Comparison of ENCODE assay signal across 32 cellular contexts in genomic region chr1:53626576-53626975, GRCh38.
"Had no signal": no experiment of that assay in that cellular context is flagged by ENCODE, and none has a peak within 500 bp of the region (broad histone marks: within the 10 kb centered on the region; RNA-seq: fewer than 3 reads in every experiment).

No MANE protein-coding gene starts in this region.

- H3K4me3 Mint-ChIP-seq: activated naive CD8-positive, alpha-beta T cell treated with anti-CD3 and anti-CD28 coated beads for 36 hours; nephron; stimulated activated memory B cell treated with anti-CD40 and anti-IgM and Interleukin-4, amounts not matched to agents 10 μg/mL and 1 μg/mL and 100 μg/mL, for 72 hours; stimulated activated naive CD8-positive, alpha-beta T cell treated with anti-CD3 and anti-CD28 coated beads, Interleukin-15, amount 100 ng/mL, for 72 hours; T-helper 17 cell had no signal

- H3K36me3 Mint-ChIP-seq: activated naive CD8-positive, alpha-beta T cell treated with anti-CD3 and anti-CD28 coated beads for 36 hours; stimulated activated memory B cell treated with anti-CD40 and anti-IgM and Interleukin-4, amounts not matched to agents 10 μg/mL and 1 μg/mL and 100 μg/mL, for 72 hours had no signal

- H3K4me2 ChIP-seq: SK-N-SH, smooth muscle cell had no signal

- H3K4me1 Mint-ChIP-seq: activated naive CD8-positive, alpha-beta T cell treated with anti-CD3 and anti-CD28 coated beads for 36 hours; stimulated activated memory B cell treated with anti-CD40 and anti-IgM and Interleukin-4, amounts not matched to agents 10 μg/mL and 1 μg/mL and 100 μg/mL, for 72 hours; stimulated activated naive CD8-positive, alpha-beta T cell treated with anti-CD3 and anti-CD28 coated beads, Interleukin-15, amount 100 ng/mL, for 72 hours; T-helper 17 cell had no signal

- DNase-seq: activated CD4-positive, alpha-beta T cell treated with anti-CD3 and anti-CD28 coated beads for 48 hours; activated CD4-positive, alpha-beta T cell treated with anti-CD3 and anti-CD28 coated beads, Interleukin-2, amount 50 U/mL, for 48 hours; activated effector memory CD4-positive, alpha-beta T cell treated with Interleukin-2 at 50 U/mL for 16 hours; activated naive CD4-positive, alpha-beta T cell treated with Interleukin-2 at 50 U/mL for 16 hours; activated naive CD8-positive, alpha-beta T cell treated with anti-CD3 and anti-CD28 coated beads for 36 hours; body of pancreas; cerebellar nuclear complex; colonic mucosa; islet precursor cell; left ventricle myocardium inferior; mesendoderm; mucosa of descending colon; pancreas; psoas muscle; stimulated activated CD4-positive, alpha-beta T cell treated with anti-CD3 and anti-CD28 coated beads, Interleukin-1b, Interleukin-23, amount 100 ng/mL, for 48 hours; stimulated activated CD4-positive, alpha-beta T cell treated with anti-CD3 and anti-CD28 coated beads, Interleukin-4, amount 100 ng/mL, for 4 hours; stimulated activated CD8-positive, alpha-beta memory T cell treated with anti-CD3 and anti-CD28 coated beads, Interleukin-4, amount 100 ng/mL, for 48 hours; stimulated activated naive CD8-positive, alpha-beta T cell treated with anti-CD3 and anti-CD28 coated beads, Interleukin-15, amount 100 ng/mL, for 72 hours; T-helper 17 cell; T1000; uterus had no signal

- H3K4me1 ChIP-seq: body of pancreas, colonic mucosa, left ventricle myocardium inferior, pancreas, psoas muscle, tibial nerve, uterus had no signal

- H3K27me3 Mint-ChIP-seq: activated naive CD8-positive, alpha-beta T cell treated with anti-CD3 and anti-CD28 coated beads for 36 hours; stimulated activated naive CD8-positive, alpha-beta T cell treated with anti-CD3 and anti-CD28 coated beads, Interleukin-15, amount 100 ng/mL, for 72 hours had no signal

- ATAC-seq: activated CD4-positive, CD25-positive, alpha-beta regulatory T cell treated with anti-CD3 and anti-CD28 coated beads, Interleukin-2, amount 50 U/mL, for 24 hours; body of pancreas; mucosa of descending colon; pancreas; psoas muscle; stimulated activated naive CD8-positive, alpha-beta T cell treated with anti-CD3 and anti-CD28 coated beads, Interleukin-15, amount 100 ng/mL, for 72 hours; T-helper 17 cell had no signal

- H3K9me3 Mint-ChIP-seq: activated naive CD8-positive, alpha-beta T cell treated with anti-CD3 and anti-CD28 coated beads for 36 hours; nephron; stimulated activated memory B cell treated with anti-CD40 and anti-IgM and Interleukin-4, amounts not matched to agents 10 μg/mL and 1 μg/mL and 100 μg/mL, for 72 hours; stimulated activated naive CD8-positive, alpha-beta T cell treated with anti-CD3 and anti-CD28 coated beads, Interleukin-15, amount 100 ng/mL, for 72 hours had no signal

- H3K4me3 ChIP-seq: adrenal gland, body of pancreas, cardiac muscle cell, colonic mucosa, dorsolateral prefrontal cortex, left ventricle myocardium inferior, lung, mucosa of descending colon, pancreas, psoas muscle, smooth muscle cell, tibial nerve, uterus had no signal

- H3K27ac ChIP-seq: adrenal gland, body of pancreas, cardiac muscle cell, colonic mucosa, dorsolateral prefrontal cortex, left ventricle myocardium inferior, pancreas, psoas muscle, tibial nerve, uterus had no signal

- H3K27me3 ChIP-seq: adrenal gland, body of pancreas, cardiac muscle cell, colonic mucosa, dorsolateral prefrontal cortex, pancreas, tibial nerve, uterus had no signal

- H3K27ac Mint-ChIP-seq: activated naive CD8-positive, alpha-beta T cell treated with anti-CD3 and anti-CD28 coated beads for 36 hours; stimulated activated memory B cell treated with anti-CD40 and anti-IgM and Interleukin-4, amounts not matched to agents 10 μg/mL and 1 μg/mL and 100 μg/mL, for 72 hours; stimulated activated naive CD8-positive, alpha-beta T cell treated with anti-CD3 and anti-CD28 coated beads, Interleukin-15, amount 100 ng/mL, for 72 hours; T-helper 17 cell had no signal

- H3K9me2 ChIP-seq: SK-N-SH had no signal

- H3K9me3 ChIP-seq: adrenal gland, body of pancreas, colonic mucosa, mucosa of descending colon, pancreas, psoas muscle, SK-N-SH, uterus had no signal

- H3K36me3 ChIP-seq: adrenal gland, cardiac muscle cell, colonic mucosa, left ventricle myocardium inferior, pancreas, tibial nerve, uterus, WERI-Rb-1 had no signal
